Comparison of ENCODE assay signal across 21 cellular contexts in genomic region chr17:15447928-15448579, GRCh38. TPM values are rescaled to one million over a fixed set of nuclear protein-coding genes. Genes with fewer than 3 reads are reported as not detected.
A peak's percentile ranks its signal among the peaks of the same experiment; 100 is the strongest.
DNase-seq lines count a peak whose midpoint lies in the region; ATAC-seq, FAIRE-seq and TF ChIP-seq lines count a peak whose summit lies in the region.
"Had no signal": no experiment of that assay in that cellular context is flagged by ENCODE, and none has a peak within 500 bp of the region (broad histone marks: within the 10 kb centered on the region; RNA-seq: fewer than 3 reads in every experiment).

No MANE protein-coding gene starts in this region.

- FAIRE-seq in HTR-8/SVneo (lab: Jason Lieb, UNC): peak; percentile 16
- peak; percentile 87 for FAIRE-seq in endothelial cell of umbilical vein (lab: Jason Lieb, UNC)
- FAIRE-seq: A204.1, keratinocyte had no signal

- POLR2A ChIA-PET in endothelial cell of umbilical vein (lab: Charles Lee): no interaction called here
- POLR2A ChIA-PET in RWPE1 (lab: Yijun Ruan, JAX; ENCODE audit: low non-redundant PET): no interaction called here

- no peak overlapping the region for H2AK5ac ChIP-seq in trophoblast cell (ENCODE audit: low read length)

- no peaks in the 10 kb centered on the region for H3K4me1 Mint-ChIP-seq in activated CD8-positive, alpha-beta memory T cell treated with anti-CD3 and anti-CD28 coated beads, Interleukin-2, amount 10 ng/mL, durations not matched to agents 7 days and 5 days

- no peak overlapping the region for H2BK5ac ChIP-seq in trophoblast cell (ENCODE audit: low read depth, low read length, poor library complexity)

- no peak for ATAC-seq in HG02884 (IDR thresholded peaks at IDR 0.05; ENCODE audit: unreplicated experiment)
- no peak for ATAC-seq in GM21367 (IDR thresholded peaks at IDR 0.05; ENCODE audit: unreplicated experiment)
- ATAC-seq in activated CD8-positive, alpha-beta memory T cell treated with anti-CD3 and anti-CD28 coated beads, Interleukin-2, amount 10 ng/mL, durations not matched to agents 7 days and 5 days: no peak
- ATAC-seq: GM23338, sciatic nerve, T-helper 17 cell had no signal

- H2AFZ ChIP-seq in endothelial cell of umbilical vein (ENCODE audit: low read depth, low read length) (peak overlapping the region; percentile 66), trophoblast cell (ENCODE audit: insufficient read depth, low read length, poor library complexity) (no peak overlapping the region)
- H2AFZ ChIP-seq: GM23338 had no signal

- no peak overlapping the region for H3K4ac ChIP-seq in trophoblast cell (ENCODE audit: low read depth, low read length)

- no peak overlapping the region for H3K14ac ChIP-seq in trophoblast cell (ENCODE audit: low read length)

- no peak overlapping the region for H3K4me3 Mint-ChIP-seq in activated CD8-positive, alpha-beta memory T cell treated with anti-CD3 and anti-CD28 coated beads, Interleukin-2, amount 10 ng/mL, durations not matched to agents 7 days and 5 days
- H3K4me3 Mint-ChIP-seq: activated naive CD4-positive, alpha-beta T cell treated with anti-CD3 and anti-CD28 coated beads for 36 hours; GM23338; stimulated activated naive CD8-positive, alpha-beta T cell treated with anti-CD3 and anti-CD28 coated beads, Interleukin-15, Interleukin-2, amounts not matched to agents 100 ng/mL and 50 ng/mL, for 24 hours; T-helper 17 cell had no signal

- CTCF ChIA-PET in endothelial cell of umbilical vein (lab: Charles Lee) (interaction anchor here (2.0 kb wide), 1 partner anchor 55 kb away, joined by 10 read pairs; no protein-coding TSS in a partner anchor), RWPE1 (lab: Yijun Ruan, JAX) (no interaction called here)
- CTCF ChIA-PET in activated CD8-positive, alpha-beta memory T cell treated with anti-CD3 and anti-CD28 coated beads, Interleukin-2, amount 10 ng/mL, durations not matched to agents 7 days and 5 days (lab: Charles Lee): no interaction called here

- H3K4me1 ChIP-seq in endothelial cell of umbilical vein (ENCODE audit: control insufficient read depth, extremely low read depth, insufficient read depth, low read length) (peaks cover 40% of the 10 kb centered on the region), trophoblast cell (ENCODE audit: control insufficient read depth in 1 of 2, insufficient read depth in 2 of 2, low read length in 2 of 2) (peaks cover 10 to 15% of the 10 kb centered on the region in 2 experiments)

- BruUV-seq in endothelial cell of umbilical vein (replicated peaks; lab: Mats Ljungman, UMichigan): no TSS peak

- H3K23ac ChIP-seq in trophoblast cell (ENCODE audit: low read length): no peak overlapping the region

- no peaks in the 10 kb centered on the region for H4K20me1 ChIP-seq in endothelial cell of umbilical vein (replicated peaks; ENCODE audit: control insufficient read depth, extremely low read depth, insufficient read depth, low read length)

- H3K4me3 ChIP-seq in endothelial cell of umbilical vein (replicated peaks in 1 of 3; ENCODE audit: insufficient read depth in 1 of 3, low read depth in 1 of 3, low read length in 3 of 3) (no peak overlapping the region), trophoblast cell (ENCODE audit: low read depth, low read length) (no peak overlapping the region)
- H3K4me3 ChIP-seq: GM23338 had no signal

- H3K36me3 Mint-ChIP-seq in activated CD8-positive, alpha-beta memory T cell treated with anti-CD3 and anti-CD28 coated beads, Interleukin-2, amount 10 ng/mL, durations not matched to agents 7 days and 5 days: no peaks in the 10 kb centered on the region

- no peak for TF ChIP-seq POLR2A in endothelial cell of umbilical vein (IDR thresholded peaks at IDR 0.05; ENCODE audit: low read depth, low read length)

- intact Hi-C loops in endothelial cell of umbilical vein (cut with micrococcal nuclease): no loop called here

- H3K27me3 ChIP-seq in endothelial cell of umbilical vein (ENCODE audit: control insufficient read depth in 2 of 2, insufficient read depth in 2 of 2, low read length in 2 of 2) (no peaks in the 10 kb centered on the region), trophoblast cell (ENCODE audit: insufficient read depth, low read length) (no peaks in the 10 kb centered on the region)

- H3K18ac ChIP-seq in trophoblast cell (ENCODE audit: low read length): no peak overlapping the region

- H3K36me3 ChIP-seq in endothelial cell of umbilical vein (ENCODE audit: control insufficient read depth in 2 of 2, extremely low read depth in 1 of 2, insufficient read depth in 2 of 2, low read length in 2 of 2) (no peaks in the 10 kb centered on the region), trophoblast cell (ENCODE audit: control insufficient read depth in 1 of 2, insufficient read depth in 2 of 2, low read length in 2 of 2) (peaks cover 0 to 4% of the 10 kb centered on the region in 2 experiments)

- no peak overlapping the region for H3K27ac Mint-ChIP-seq in activated CD8-positive, alpha-beta memory T cell treated with anti-CD3 and anti-CD28 coated beads, Interleukin-2, amount 10 ng/mL, durations not matched to agents 7 days and 5 days
- H3K27ac Mint-ChIP-seq: activated naive CD4-positive, alpha-beta T cell treated with anti-CD3 and anti-CD28 coated beads for 36 hours; GM23338; stimulated activated naive CD8-positive, alpha-beta T cell treated with anti-CD3 and anti-CD28 coated beads, Interleukin-15, Interleukin-2, amounts not matched to agents 100 ng/mL and 50 ng/mL, for 24 hours; T-helper 17 cell had no signal

- H3K9me1 ChIP-seq in endothelial cell of umbilical vein (replicated peaks; ENCODE audit: control insufficient read depth, extremely low read depth, insufficient read depth, low read length): no peaks in the 10 kb centered on the region

- TF ChIP-seq CTCF in endothelial cell of umbilical vein (IDR thresholded peaks at IDR 0.05; ENCODE audit: extremely low read depth in 1 of 2, insufficient read depth in 1 of 2, low read depth in 1 of 2, low read length in 2 of 2) (no peak), RWPE1 (conservative IDR thresholded peaks at IDR 0.05; ENCODE audit: low read depth) (no peak)

- dilution Hi-C loops in endothelial cell of umbilical vein (cut with MboI; ENCODE audit: extremely low pct_ligation_motif_present, low sequenced_read_pairs): no loop called here

- H3K9ac ChIP-seq in endothelial cell of umbilical vein (replicated peaks; ENCODE audit: extremely low read depth, insufficient read depth, low read length) (peak overlapping the region; percentile 58), trophoblast cell (ENCODE audit: low read length) (no peak overlapping the region)

- H3K9me3 ChIP-seq in endothelial cell of umbilical vein (replicated peaks; ENCODE audit: control insufficient read depth, insufficient read depth, low read length) (no peaks in the 10 kb centered on the region), trophoblast cell (ENCODE audit: insufficient read depth, low read depth, low read length) (no peaks in the 10 kb centered on the region)

- H3K27ac ChIP-seq in endothelial cell of umbilical vein (ENCODE audit: insufficient read depth, low read depth, low read length): peak overlapping the region; percentile 84
- peak overlapping the region; percentile 10 for H3K27ac ChIP-seq in trophoblast cell (ENCODE audit: low read depth, low read length)
- no peak overlapping the region for H3K27ac ChIP-seq in RWPE1
- H3K27ac ChIP-seq: VCaP had no signal

- H3K79me1 ChIP-seq in trophoblast cell (ENCODE audit: low read length): peaks cover 7% of the 10 kb centered on the region

- H3K79me2 ChIP-seq in endothelial cell of umbilical vein (ENCODE audit: control insufficient read depth, insufficient read depth, low read length): no peaks in the 10 kb centered on the region
- no peaks in the 10 kb centered on the region for H3K79me2 ChIP-seq in trophoblast cell (ENCODE audit: control insufficient read depth, insufficient read depth, low read length, poor library complexity)

- no CpG with 5 or more reads among the region's 6 CpGs for WGBS in trophoblast cell (ENCODE audit: extremely low coverage, insufficient coverage, insufficient read length)

- H3K4me2 ChIP-seq in endothelial cell of umbilical vein (ENCODE audit: insufficient read depth, low read length) (peak overlapping the region; percentile 31), trophoblast cell (ENCODE audit: low read length) (no peak overlapping the region)
- H3K4me2 ChIP-seq: GM23338 had no signal

- H3K9me3 Mint-ChIP-seq in activated CD8-positive, alpha-beta memory T cell treated with anti-CD3 and anti-CD28 coated beads, Interleukin-2, amount 10 ng/mL, durations not matched to agents 7 days and 5 days (ENCODE audit: low read depth): no peaks in the 10 kb centered on the region
- H3K9me3 Mint-ChIP-seq: activated naive CD4-positive, alpha-beta T cell treated with anti-CD3 and anti-CD28 coated beads for 36 hours; GM23338; stimulated activated naive CD8-positive, alpha-beta T cell treated with anti-CD3 and anti-CD28 coated beads, Interleukin-15, Interleukin-2, amounts not matched to agents 100 ng/mL and 50 ng/mL, for 24 hours had no signal

- no peaks in the 10 kb centered on the region for H3K27me3 Mint-ChIP-seq in activated CD8-positive, alpha-beta memory T cell treated with anti-CD3 and anti-CD28 coated beads, Interleukin-2, amount 10 ng/mL, durations not matched to agents 7 days and 5 days
- H3K27me3 Mint-ChIP-seq: stimulated activated naive CD8-positive, alpha-beta T cell treated with anti-CD3 and anti-CD28 coated beads, Interleukin-15, Interleukin-2, amounts not matched to agents 100 ng/mL and 50 ng/mL, for 24 hours; T-helper 17 cell had no signal

- H2BK12ac ChIP-seq in trophoblast cell (ENCODE audit: low read length): no peak overlapping the region

- no peak overlapping the region for H4K91ac ChIP-seq in trophoblast cell (ENCODE audit: low read depth, low read length)

- no peak overlapping the region for H4K12ac ChIP-seq in trophoblast cell (ENCODE audit: low read depth, low read length)

- H4K8ac ChIP-seq in trophoblast cell (ENCODE audit: low read depth, low read length): no peak overlapping the region

- DNase-seq in HTR-8/SVneo (ENCODE audit: insufficient read length, low spot score) (no peak), endothelial cell of umbilical vein (ENCODE audit: low read depth, low spot score) (peak; percentile 77), left kidney (ENCODE audit: low read depth, low spot score) (peak; percentile 33), trophoblast cell (no peak), RWPE1 (ENCODE audit: low spot score) (no peak)
- no peak for DNase-seq in activated CD8-positive, alpha-beta memory T cell treated with anti-CD3 and anti-CD28 coated beads, Interleukin-2, amount 10 ng/mL, durations not matched to agents 7 days and 5 days
- DNase-seq: activated CD4-positive, alpha-beta T cell treated with anti-CD3 and anti-CD28 coated beads, Interleukin-2, amount 50 U/mL, for 4 hours; activated naive CD4-positive, alpha-beta T cell treated with anti-CD3 and anti-CD28 coated beads for 36 hours; hypothalamus; NCI-H1417; SHP77; stimulated activated CD4-positive, alpha-beta T cell treated with anti-CD3 and anti-CD28 coated beads, Interleukin-2, amount 100 ng/mL, for 24 hours; T-helper 17 cell had no signal

- H2BK120ac ChIP-seq in trophoblast cell (ENCODE audit: insufficient read depth, low read length, poor library complexity): no peak overlapping the region

RNA-seq across cellular contexts. Expression of gene CDRT4, which starts 19.4 kb away (rescaled TPM):
- total RNA-seq in endothelial cell of umbilical vein: 11.6 and 13.6 TPM in 2 replicates
- 11.5 and 14.3 TPM in 2 replicates for polyA plus RNA-seq in endothelial cell of umbilical vein
- polyA plus RNA-seq in endothelial cell of umbilical vein (2011; cell fraction: cytosol; rRNA removed): 2.1 and 2.5 TPM in 2 replicates
- 86.8 and 118 TPM in 2 replicates for polyA plus RNA-seq in endothelial cell of umbilical vein (2011; cell fraction: nucleus; rRNA removed)
- 1.4 and 2.0 TPM in 2 replicates for polyA plus RNA-seq in endothelial cell of umbilical vein (2012)
- polyA minus RNA-seq in endothelial cell of umbilical vein: 28.7 and 31.1 TPM in 2 replicates
- polyA minus RNA-seq in endothelial cell of umbilical vein (2011; cell fraction: cytosol; rRNA and poly(A)+ RNA removed): not detected
- 30.6 and 36.2 TPM in 2 replicates for polyA minus RNA-seq in endothelial cell of umbilical vein (2011; cell fraction: nucleus; rRNA and poly(A)+ RNA removed)
- 10.1 and 12.1 TPM in 2 replicates for polyA plus RNA-seq in trophoblast cell (2013)
- 1 to 10 TPM; 4.9 to 8.4 TPM for total RNA-seq in activated CD8-positive, alpha-beta memory T cell treated with anti-CD3 and anti-CD28 coated beads, Interleukin-2, amount 10 ng/mL, durations not matched to agents 7 days and 5 days

Comparison
In these comparisons a context has a peak if more than half of its experiments do, and no peak if none do; other contexts are left out.
1. DNase-seq: peak in endothelial cell of umbilical vein (single experiment) and left kidney (single experiment); none in HTR-8/SVneo (single experiment), trophoblast cell (0 of 2), activated CD8-positive, alpha-beta memory T cell treated with anti-CD3 and anti-CD28 coated beads, Interleukin-2, amount 10 ng/mL, durations not matched to agents 7 days and 5 days (single experiment) and RWPE1 (single experiment).